Comparison of ENCODE assay signal across 10 cellular contexts in genomic region chr17:16013943-16014407, GRCh38. TPM values are rescaled to one million over a fixed set of nuclear protein-coding genes. Genes with fewer than 3 reads are reported as not detected.
DNase-seq lines count a peak whose midpoint lies in the region; ATAC-seq, FAIRE-seq and TF ChIP-seq lines count a peak whose summit lies in the region.
"Had no signal": no experiment of that assay in that cellular context is flagged by ENCODE, and none has a peak within 500 bp of the region (broad histone marks: within the 10 kb centered on the region; RNA-seq: fewer than 3 reads in every experiment).

No MANE protein-coding gene starts in this region.

- no peak for DNase-seq in Peyer's patch
- DNase-seq in fibroblast of mammary gland (ENCODE audit: low read depth): peak; percentile 88
- DNase-seq in progenitor cell of endocrine pancreas (ENCODE audit: low spot score, unreplicated experiment): no peak
- DNase-seq in activated naive CD8-positive, alpha-beta T cell treated with anti-CD3 and anti-CD28 coated beads, Interleukin-2, amount 50 U/mL, for 24 hours: no peak
- DNase-seq in NCI-H774 (lab: John Stamatoyannopoulos, UW): no peak
- DNase-seq in stimulated activated effector memory CD8-positive, alpha-beta T cell treated with anti-CD3 and anti-CD28 coated beads, Interleukin-12 subunit alpha, Interleukin-12 subunit beta, amount 100 ng/mL, for 72 hours (ENCODE audit: low spot score in 2 of 2): no peak
- no peak for DNase-seq in activated gamma-delta T cell (lab: John Stamatoyannopoulos, UW)
- DNase-seq: activated CD4-positive, alpha-beta T cell treated with anti-CD3 and anti-CD28 coated beads for 36 hours; occipital lobe had no signal

- peaks cover 0 to 45% (median 0%) of the 10 kb centered on the region in 3 donors for H3K36me3 ChIP-seq in Peyer's patch

- FAIRE-seq in G401.6 (lab: Jason Lieb, UNC): peak; percentile 52

- no peak for ATAC-seq in activated naive CD8-positive, alpha-beta T cell treated with anti-CD3 and anti-CD28 coated beads, Interleukin-2, amount 50 U/mL, for 24 hours
- no peak for ATAC-seq in stimulated activated effector memory CD8-positive, alpha-beta T cell treated with anti-CD3 and anti-CD28 coated beads, Interleukin-12 subunit alpha, Interleukin-12 subunit beta, amount 100 ng/mL, for 72 hours
- ATAC-seq: activated CD4-positive, alpha-beta T cell treated with anti-CD3 and anti-CD28 coated beads for 36 hours had no signal

- no peaks in the 10 kb centered on the region for H3K9me3 ChIP-seq in Peyer's patch

- no peak overlapping the region for H3K4me3 Mint-ChIP-seq in progenitor cell of endocrine pancreas (ENCODE audit: low read depth)
- H3K4me3 Mint-ChIP-seq in activated naive CD8-positive, alpha-beta T cell treated with anti-CD3 and anti-CD28 coated beads, Interleukin-2, amount 50 U/mL, for 24 hours: no peak overlapping the region
- no peak overlapping the region for H3K4me3 Mint-ChIP-seq in stimulated activated effector memory CD8-positive, alpha-beta T cell treated with anti-CD3 and anti-CD28 coated beads, Interleukin-12 subunit alpha, Interleukin-12 subunit beta, amount 100 ng/mL, for 72 hours
- H3K4me3 Mint-ChIP-seq: activated CD4-positive, alpha-beta T cell treated with anti-CD3 and anti-CD28 coated beads for 36 hours had no signal

- H3K4me1 Mint-ChIP-seq in progenitor cell of endocrine pancreas (ENCODE audit: low read depth): no peaks in the 10 kb centered on the region
- H3K4me1 Mint-ChIP-seq in activated naive CD8-positive, alpha-beta T cell treated with anti-CD3 and anti-CD28 coated beads, Interleukin-2, amount 50 U/mL, for 24 hours: peaks cover 3% of the 10 kb centered on the region
- H3K4me1 Mint-ChIP-seq in stimulated activated effector memory CD8-positive, alpha-beta T cell treated with anti-CD3 and anti-CD28 coated beads, Interleukin-12 subunit alpha, Interleukin-12 subunit beta, amount 100 ng/mL, for 72 hours: peaks cover under 1% of the 10 kb centered on the region

- no peak overlapping the region for H3K27ac Mint-ChIP-seq in progenitor cell of endocrine pancreas
- no peak overlapping the region for H3K27ac Mint-ChIP-seq in activated naive CD8-positive, alpha-beta T cell treated with anti-CD3 and anti-CD28 coated beads, Interleukin-2, amount 50 U/mL, for 24 hours
- no peak overlapping the region for H3K27ac Mint-ChIP-seq in stimulated activated effector memory CD8-positive, alpha-beta T cell treated with anti-CD3 and anti-CD28 coated beads, Interleukin-12 subunit alpha, Interleukin-12 subunit beta, amount 100 ng/mL, for 72 hours
- H3K27ac Mint-ChIP-seq: activated CD4-positive, alpha-beta T cell treated with anti-CD3 and anti-CD28 coated beads for 36 hours had no signal

- peak overlapping the region in 1 of 4 donors; percentile 10 for H3K27ac ChIP-seq in Peyer's patch

- H3K9me3 Mint-ChIP-seq in progenitor cell of endocrine pancreas (ENCODE audit: low read depth): no peaks in the 10 kb centered on the region
- H3K9me3 Mint-ChIP-seq in activated naive CD8-positive, alpha-beta T cell treated with anti-CD3 and anti-CD28 coated beads, Interleukin-2, amount 50 U/mL, for 24 hours: no peaks in the 10 kb centered on the region
- H3K9me3 Mint-ChIP-seq in stimulated activated effector memory CD8-positive, alpha-beta T cell treated with anti-CD3 and anti-CD28 coated beads, Interleukin-12 subunit alpha, Interleukin-12 subunit beta, amount 100 ng/mL, for 72 hours: no peaks in the 10 kb centered on the region

- no peak for TF ChIP-seq POLR2A in Peyer's patch (IDR thresholded peaks at IDR 0.05)

- no peaks in the 10 kb centered on the region for H3K27me3 Mint-ChIP-seq in progenitor cell of endocrine pancreas
- no peaks in the 10 kb centered on the region for H3K27me3 Mint-ChIP-seq in activated naive CD8-positive, alpha-beta T cell treated with anti-CD3 and anti-CD28 coated beads, Interleukin-2, amount 50 U/mL, for 24 hours
- H3K27me3 Mint-ChIP-seq: activated CD4-positive, alpha-beta T cell treated with anti-CD3 and anti-CD28 coated beads for 36 hours had no signal

- H3K36me3 Mint-ChIP-seq in progenitor cell of endocrine pancreas (ENCODE audit: insufficient read depth): peaks cover 27% of the 10 kb centered on the region
- H3K36me3 Mint-ChIP-seq in activated naive CD8-positive, alpha-beta T cell treated with anti-CD3 and anti-CD28 coated beads, Interleukin-2, amount 50 U/mL, for 24 hours (ENCODE audit: low read depth): peaks cover 54% of the 10 kb centered on the region
- H3K36me3 Mint-ChIP-seq in stimulated activated effector memory CD8-positive, alpha-beta T cell treated with anti-CD3 and anti-CD28 coated beads, Interleukin-12 subunit alpha, Interleukin-12 subunit beta, amount 100 ng/mL, for 72 hours: peaks cover 97% of the 10 kb centered on the region

- TF ChIP-seq CTCF in Peyer's patch (IDR thresholded peaks at IDR 0.05) (peak in 5 of 6 experiments; percentile 17 to 58 (median 55)), fibroblast of mammary gland (conservative IDR thresholded peaks at IDR 0.05; ENCODE audit: control insufficient read depth, insufficient read depth, low read depth, low read length) (peak; percentile 86), progenitor cell of endocrine pancreas (IDR thresholded peaks at IDR 0.05; ENCODE audit: unreplicated experiment) (peak; percentile 56)

- H3K4me1 ChIP-seq in Peyer's patch: peaks cover 0 to 6% (median 0%) of the 10 kb centered on the region in 4 donors

- H3K4me3 ChIP-seq in Peyer's patch: no peak overlapping the region
- H3K4me3 ChIP-seq in fibroblast of mammary gland (ENCODE audit: control insufficient read depth, low read depth, low read length): no peak overlapping the region

- H3K27me3 ChIP-seq in Peyer's patch: no peaks in the 10 kb centered on the region

RNA-seq across cellular contexts. Expression of gene TTC19, which starts 14.4 kb away (rescaled TPM):
- 100 to 1,000 TPM in 1 of 4 donors, 10 to 100 TPM in 3; 75.1 to 130 (median 92.0) TPM for total RNA-seq in Peyer's patch
- 42.2 and 42.5 TPM in 2 replicates for total RNA-seq in progenitor cell of endocrine pancreas

RNA-seq across cellular contexts. Expression of gene ZSWIM7, which starts 14.5 kb away (rescaled TPM):
- 10 to 100 TPM in 3 of 4 donors, 1 to 10 TPM in 1; 7.7 to 21.5 (median 12.9) TPM for total RNA-seq in Peyer's patch
- total RNA-seq in progenitor cell of endocrine pancreas: 27.9 and 35.4 TPM in 2 replicates
